Comparison of ENCODE assay signal across 15 cellular contexts in genomic region chr2:36197192-36197591, GRCh38.
DNase-seq lines count a peak whose midpoint lies in the region; ATAC-seq and TF ChIP-seq lines count a peak whose summit lies in the region.
"Had no signal": no experiment of that assay in that cellular context is flagged by ENCODE, and none has a peak within 500 bp of the region (broad histone marks: within the 10 kb centered on the region; RNA-seq: fewer than 3 reads in every experiment).

No MANE protein-coding gene starts in this region.

- no peaks in the 10 kb centered on the region for H3K4me1 ChIP-seq in Caco-2
- H3K4me1 ChIP-seq: BLaER1 treated with 17β-estradiol and CSF1 and Interleukin-3, amounts not matched to agents 10 nM and 100 nM had no signal

- no peaks in the 10 kb centered on the region for H3K36me3 Mint-ChIP-seq in stimulated activated effector memory CD8-positive, alpha-beta T cell treated with anti-CD3 and anti-CD28 coated beads, Interleukin-12 subunit alpha, Interleukin-12 subunit beta, amount 100 ng/mL, for 72 hours
- no peaks in the 10 kb centered on the region for H3K36me3 Mint-ChIP-seq in Caco-2 (ENCODE audit: insufficient read depth, unreplicated experiment)
- H3K36me3 Mint-ChIP-seq: CD4-positive, CD25-positive, alpha-beta regulatory T cell; IgD-negative memory B cell had no signal

- H3K9me3 Mint-ChIP-seq in stimulated activated effector memory CD8-positive, alpha-beta T cell treated with anti-CD3 and anti-CD28 coated beads, Interleukin-12 subunit alpha, Interleukin-12 subunit beta, amount 100 ng/mL, for 72 hours, result peaks cover 8% of the 10 kb centered on the region
- H3K9me3 Mint-ChIP-seq in Caco-2 (ENCODE audit: unreplicated experiment), result no peaks in the 10 kb centered on the region

- H3K4me1 Mint-ChIP-seq in stimulated activated effector memory CD8-positive, alpha-beta T cell treated with anti-CD3 and anti-CD28 coated beads, Interleukin-12 subunit alpha, Interleukin-12 subunit beta, amount 100 ng/mL, for 72 hours, result no peaks in the 10 kb centered on the region
- no peaks in the 10 kb centered on the region for H3K4me1 Mint-ChIP-seq in Caco-2 (ENCODE audit: low read depth, unreplicated experiment)
- H3K4me1 Mint-ChIP-seq: CD4-positive, CD25-positive, alpha-beta regulatory T cell; IgD-negative memory B cell had no signal

- no peak for ATAC-seq in stimulated activated effector memory CD8-positive, alpha-beta T cell treated with anti-CD3 and anti-CD28 coated beads, Interleukin-12 subunit alpha, Interleukin-12 subunit beta, amount 100 ng/mL, for 72 hours
- ATAC-seq in HG03432 (IDR thresholded peaks at IDR 0.05; ENCODE audit: unreplicated experiment), result no peak
- no peak for ATAC-seq in activated CD4-positive, CD25-positive, alpha-beta regulatory T cell treated with anti-CD3 and anti-CD28 coated beads, Interleukin-2, amount 50 U/mL, for 24 hours
- ATAC-seq: GM12878, HCT116 had no signal

- intact Hi-C loops in Caco-2 (cut with micrococcal nuclease; ENCODE audit: unreplicated experiment), result loop anchor here (10.0 kb wide), 1 partner anchor 322 kb away; no protein-coding TSS in a partner anchor

- H3K27ac Mint-ChIP-seq in stimulated activated effector memory CD8-positive, alpha-beta T cell treated with anti-CD3 and anti-CD28 coated beads, Interleukin-12 subunit alpha, Interleukin-12 subunit beta, amount 100 ng/mL, for 72 hours, result no peak overlapping the region
- H3K27ac Mint-ChIP-seq in Caco-2 (ENCODE audit: unreplicated experiment), result no peak overlapping the region
- H3K27ac Mint-ChIP-seq: CD4-positive, CD25-positive, alpha-beta regulatory T cell; IgD-negative memory B cell had no signal

- DNase-seq in Daoy (ENCODE audit: low read depth) (peak; percentile 6), choroid plexus epithelial cell (ENCODE audit: low read depth) (peak; percentile 3), Caco-2 (no peak)
- no peak for DNase-seq in stimulated activated effector memory CD8-positive, alpha-beta T cell treated with anti-CD3 and anti-CD28 coated beads, Interleukin-12 subunit alpha, Interleukin-12 subunit beta, amount 100 ng/mL, for 72 hours (ENCODE audit: low spot score in 2 of 2)
- DNase-seq: ACHN; CD4-positive, CD25-positive, alpha-beta regulatory T cell; DND-41; GM23248 had no signal

- CTCF ChIA-PET in Caco-2 (lab: Charles Lee), result no interaction called here

- H3K4me3 ChIP-seq in choroid plexus epithelial cell (ENCODE audit: low read depth, low read length) (no peak overlapping the region), Caco-2 (ENCODE audit: low read depth, low read length) (no peak overlapping the region)
- H3K4me3 ChIP-seq: BLaER1 treated with 17β-estradiol and CSF1 and Interleukin-3, amounts not matched to agents 10 nM and 100 nM; GM12878; GM23248 had no signal

- H3K27me3 ChIP-seq in Caco-2 (replicated peaks; ENCODE audit: control insufficient read depth, insufficient read depth, low read length), result no peaks in the 10 kb centered on the region
- H3K27me3 ChIP-seq: BLaER1 treated with 17β-estradiol and CSF1 and Interleukin-3, amounts not matched to agents 10 nM and 100 nM had no signal

- H3K27me3 Mint-ChIP-seq in Caco-2 (ENCODE audit: insufficient read depth, unreplicated experiment), result no peaks in the 10 kb centered on the region
- H3K27me3 Mint-ChIP-seq: CD4-positive, CD25-positive, alpha-beta regulatory T cell had no signal

- no peaks in the 10 kb centered on the region for H3K36me3 ChIP-seq in Caco-2 (ENCODE audit: control insufficient read depth, insufficient read depth, low read length)
- H3K36me3 ChIP-seq: BLaER1 treated with 17β-estradiol and CSF1 and Interleukin-3, amounts not matched to agents 10 nM and 100 nM had no signal

- no peak for TF ChIP-seq RAD21 in Ishikawa (IDR thresholded peaks at IDR 0.05; ENCODE audit: low read depth)

- TF ChIP-seq CTCF in choroid plexus epithelial cell (conservative IDR thresholded peaks at IDR 0.05; ENCODE audit: low read depth, low read length) (no peak), Caco-2 (IDR thresholded peaks at IDR 0.05; ENCODE audit: insufficient read depth in 1 of 2, low read depth in 1 of 2, low read length in 1 of 2, severe bottlenecking in 1 of 2, unreplicated experiment in 1 of 2) (no peak)

- no TSS peak for BruUV-seq in Caco-2 (replicated peaks; lab: Mats Ljungman, UMichigan)

- TF ChIP-seq EP300 in Ishikawa (IDR thresholded peaks at IDR 0.05; ENCODE audit: borderline replicate concordance), result no peak

- POLR2A ChIA-PET in Caco-2 (lab: Charles Lee), result no interaction called here

- no peaks in the 10 kb centered on the region for H3K9me3 ChIP-seq in Caco-2

- H3K4me3 Mint-ChIP-seq in stimulated activated effector memory CD8-positive, alpha-beta T cell treated with anti-CD3 and anti-CD28 coated beads, Interleukin-12 subunit alpha, Interleukin-12 subunit beta, amount 100 ng/mL, for 72 hours, result no peak overlapping the region
- H3K4me3 Mint-ChIP-seq in Caco-2 (ENCODE audit: unreplicated experiment), result no peak overlapping the region
- H3K4me3 Mint-ChIP-seq: CD4-positive, CD25-positive, alpha-beta regulatory T cell; IgD-negative memory B cell had no signal

TF ChIP-seq in Ishikawa, 13 proteins besides CTCF, POLR2A, EP300 and RAD21:
- TF ChIP-seq USF1 (IDR thresholded peaks at IDR 0.05), result peak; percentile 60
- no peak for TF ChIP-seq ZBTB7A (IDR thresholded peaks at IDR 0.05; ENCODE audit: low read depth)

Comparison
In these comparisons a context has a peak if more than half of its experiments do, and no peak if none do; other contexts are left out.
1. DNase-seq: peak in Daoy (single experiment) and choroid plexus epithelial cell (single experiment); none in stimulated activated effector memory CD8-positive, alpha-beta T cell treated with anti-CD3 and anti-CD28 coated beads, Interleukin-12 subunit alpha, Interleukin-12 subunit beta, amount 100 ng/mL, for 72 hours (0 of 2) and Caco-2 (0 of 2).